In genomic region chr21:32410916-32411315, GRCh38 we compare ENCODE assay signal across 7 cellular contexts. TPM values are rescaled to one million over a fixed set of nuclear protein-coding genes. Genes with fewer than 3 reads are reported as not detected.
DNase-seq lines count a peak whose midpoint lies in the region; ATAC-seq and TF ChIP-seq lines count a peak whose summit lies in the region.

No MANE protein-coding gene starts in this region.

- no peaks in the 10 kb centered on the region for H3K79me1 ChIP-seq in IMR-90 (ENCODE audit: low read depth in 1 of 2, low read length in 2 of 2)

- no peak overlapping the region for H2BK120ac ChIP-seq in IMR-90 (ENCODE audit: low read depth, low read length)

- ATAC-seq in IMR-90 (ENCODE audit: low read depth) (no peak), HG03565 (IDR thresholded peaks at IDR 0.05; ENCODE audit: unreplicated experiment) (no peak)
- no peak for ATAC-seq in stimulated activated naive B cell treated with anti-CD40 and anti-IgM and Interleukin-4, amounts not matched to agents 10 μg/mL and 1 μg/mL and 100 μg/mL, for 72 hours (replicated peaks)
- ATAC-seq in activated CD4-positive, CD25-positive, alpha-beta regulatory T cell treated with anti-CD3 and anti-CD28 coated beads, Interleukin-2, amount 50 U/mL, for 24 hours, result no peak

- peaks cover 35% of the 10 kb centered on the region for H3K4me1 Mint-ChIP-seq in activated naive CD8-positive, alpha-beta T cell treated with anti-CD3 and anti-CD28 coated beads for 36 hours
- H3K4me1 Mint-ChIP-seq in immature natural killer cell, result peaks cover 68 to 89% of the 10 kb centered on the region in 2 donors
- H3K4me1 Mint-ChIP-seq in stimulated activated naive B cell treated with anti-CD40 and anti-IgM and Interleukin-4, amounts not matched to agents 10 μg/mL and 1 μg/mL and 100 μg/mL, for 72 hours, result peaks cover 9 to 15% of the 10 kb centered on the region in 2 donors

- H4K91ac ChIP-seq in IMR-90 (ENCODE audit: insufficient read depth, low read depth, low read length), result no peak overlapping the region

- H3K4me3 ChIP-seq in IMR-90 (ENCODE audit: insufficient read depth, low read depth, low read length), result no peak overlapping the region

- no peak overlapping the region for H3K23ac ChIP-seq in IMR-90 (ENCODE audit: low read depth, low read length)

- BruUV-seq in IMR-90 (replicated peaks; lab: Mats Ljungman, UMichigan), result no TSS peak

- no peaks in the 10 kb centered on the region for H3K9me3 ChIP-seq in IMR-90 (ENCODE audit: control insufficient read depth, insufficient read depth, low read length)

- 0 out of 2 replicates have a peak overlapping the region, but pooled peaks have one; percentile 9 for H3K4ac ChIP-seq in IMR-90 (ENCODE audit: low read depth, low read length)

- no peak overlapping the region for H2AFZ ChIP-seq in IMR-90 (replicated peaks; ENCODE audit: low read length, poor library complexity)

- no peak overlapping the region for H2BK15ac ChIP-seq in IMR-90 (ENCODE audit: low read depth, low read length)

- no peak overlapping the region for H3K4me2 ChIP-seq in IMR-90 (ENCODE audit: low read depth, low read length)

- H3K9me3 Mint-ChIP-seq in activated naive CD8-positive, alpha-beta T cell treated with anti-CD3 and anti-CD28 coated beads for 36 hours, result peaks cover 5% of the 10 kb centered on the region
- H3K9me3 Mint-ChIP-seq in immature natural killer cell, result no peaks in the 10 kb centered on the region
- H3K9me3 Mint-ChIP-seq in stimulated activated naive B cell treated with anti-CD40 and anti-IgM and Interleukin-4, amounts not matched to agents 10 μg/mL and 1 μg/mL and 100 μg/mL, for 72 hours, result no peaks in the 10 kb centered on the region

- H3K9ac ChIP-seq in IMR-90 (ENCODE audit: low read depth, low read length), result peak overlapping the region; percentile 67; the same call in 1 of the 2 replicates

- H3K14ac ChIP-seq in IMR-90 (replicated peaks; ENCODE audit: low read depth, low read length), result no peak overlapping the region

- H3K56ac ChIP-seq in IMR-90 (ENCODE audit: extremely low read depth, insufficient read depth, low read length), result no peak overlapping the region

- peak overlapping the region; percentile 3 for H2AK9ac ChIP-seq in IMR-90 (replicated peaks; ENCODE audit: low read depth, low read length, poor library complexity)

- no peaks in the 10 kb centered on the region for H3K27me3 Mint-ChIP-seq in activated naive CD8-positive, alpha-beta T cell treated with anti-CD3 and anti-CD28 coated beads for 36 hours
- peaks cover 3 to 20% (median 13%) of the 10 kb centered on the region in 3 donors for H3K27me3 Mint-ChIP-seq in immature natural killer cell (ENCODE audit: low read depth in 3 of 3)
- H3K27me3 Mint-ChIP-seq in stimulated activated naive B cell treated with anti-CD40 and anti-IgM and Interleukin-4, amounts not matched to agents 10 μg/mL and 1 μg/mL and 100 μg/mL, for 72 hours, result peaks cover 58 to 59% of the 10 kb centered on the region in 2 donors

- no peaks in the 10 kb centered on the region for H4K20me1 ChIP-seq in IMR-90 (ENCODE audit: insufficient read depth, low read length)

- H2BK5ac ChIP-seq in IMR-90 (ENCODE audit: low read depth, low read length, poor library complexity, severe bottlenecking), result no peak overlapping the region

- in situ Hi-C loops in IMR-90 (cut with MboI; ENCODE audit: low sequenced_read_pairs), result no loop called here

- H3K18ac ChIP-seq in IMR-90 (ENCODE audit: low read depth, low read length), result no peak overlapping the region

- peak overlapping the region; percentile 40 for H2AK5ac ChIP-seq in IMR-90 (ENCODE audit: low read depth, low read length)

- no peak for TF ChIP-seq CTCF in IMR-90 (conservative IDR thresholded peaks at IDR 0.05; ENCODE audit: low read depth, low read length)

- peaks cover 15% of the 10 kb centered on the region for H3K36me3 Mint-ChIP-seq in activated naive CD8-positive, alpha-beta T cell treated with anti-CD3 and anti-CD28 coated beads for 36 hours
- peaks cover 0 to 5% (median 0%) of the 10 kb centered on the region in 3 donors for H3K36me3 Mint-ChIP-seq in immature natural killer cell
- H3K36me3 Mint-ChIP-seq in stimulated activated naive B cell treated with anti-CD40 and anti-IgM and Interleukin-4, amounts not matched to agents 10 μg/mL and 1 μg/mL and 100 μg/mL, for 72 hours, result no peaks in the 10 kb centered on the region

- TF ChIP-seq RAD21 in IMR-90 (IDR thresholded peaks at IDR 0.05; ENCODE audit: low read length), result no peak

- no peak for DNase-seq in IMR-90
- no peak for DNase-seq in activated naive CD8-positive, alpha-beta T cell treated with anti-CD3 and anti-CD28 coated beads for 36 hours
- no peak for DNase-seq in immature natural killer cell
- no peak for DNase-seq in stimulated activated naive B cell treated with anti-CD40 and anti-IgM and Interleukin-4, amounts not matched to agents 10 μg/mL and 1 μg/mL and 100 μg/mL, for 72 hours
- no peak for DNase-seq in NCI-H345 treated with DMSO at 0.1 percent for 48 hours (lab: John Stamatoyannopoulos, UW; ENCODE audit: unreplicated experiment)

- intact Hi-C loops in IMR-90 (cut with micrococcal nuclease), result loop anchor here (5.0 to 10.0 kb wide), 2 partner anchors 84 to 111 kb away; no protein-coding TSS in a partner anchor

- peaks cover 6% of the 10 kb centered on the region; the same call in 1 of the 2 replicates for H3K27me3 ChIP-seq in IMR-90 (ENCODE audit: control insufficient read depth, insufficient read depth, low read length)

- WGBS in IMR-90 (ENCODE audit: extremely low coverage in 2 of 2, insufficient read length in 1 of 2), 2 experiments, result 100% methylated on average over 1 of the region's 5 CpGs; no CpG with 5 or more reads in 1 of the 2 experiments

- H3K36me3 ChIP-seq in IMR-90 (ENCODE audit: control insufficient read depth, insufficient read depth, low read length), result no peaks in the 10 kb centered on the region

- no peak overlapping the region for H3K27ac ChIP-seq in IMR-90 (ENCODE audit: insufficient read depth, low read length)

- POLR2A ChIA-PET in IMR-90 (lab: Charles Lee; ENCODE audit: unreplicated experiment), result interaction anchor here (0.5 kb wide), 1 partner anchor 191 kb away, joined by 3 read pairs; no protein-coding TSS in a partner anchor

- H3K27ac Mint-ChIP-seq in activated naive CD8-positive, alpha-beta T cell treated with anti-CD3 and anti-CD28 coated beads for 36 hours, result peak overlapping the region; percentile 97
- H3K27ac Mint-ChIP-seq in immature natural killer cell, result peak overlapping the region; percentile 91 to 98 (median 95)
- no peak overlapping the region for H3K27ac Mint-ChIP-seq in stimulated activated naive B cell treated with anti-CD40 and anti-IgM and Interleukin-4, amounts not matched to agents 10 μg/mL and 1 μg/mL and 100 μg/mL, for 72 hours

- no peaks in the 10 kb centered on the region; the same call in 1 of the 2 replicates for H3K9me1 ChIP-seq in IMR-90 (ENCODE audit: insufficient read depth, low read length)

- dilution Hi-C loops in IMR-90 (cut with HindIII; ENCODE audit: low sequenced_read_pairs, unreplicated experiment), result no loop called here

- H4K5ac ChIP-seq in IMR-90 (ENCODE audit: low read depth, low read length), result no peak overlapping the region

- H4K8ac ChIP-seq in IMR-90 (ENCODE audit: low read depth in 2 of 2, low read length in 2 of 2), result peak overlapping the region in 1 of 2 experiments; percentile 94; a peak in 1 of 4 replicates

- CTCF ChIA-PET in IMR-90 (lab: Yijun Ruan, JAX), result no interaction called here

- peaks cover 10% of the 10 kb centered on the region for H3K4me1 ChIP-seq in IMR-90 (ENCODE audit: control insufficient read depth, insufficient read depth, low read length)

- no peak overlapping the region for H2BK20ac ChIP-seq in IMR-90 (ENCODE audit: low read depth, low read length)

- TF ChIP-seq POLR2A in IMR-90 (IDR thresholded peaks at IDR 0.05; ENCODE audit: low read depth, low read length), result no peak

- H3K4me3 Mint-ChIP-seq in activated naive CD8-positive, alpha-beta T cell treated with anti-CD3 and anti-CD28 coated beads for 36 hours, result peak overlapping the region; percentile 94
- peak overlapping the region; percentile 93 to 97 (median 94) for H3K4me3 Mint-ChIP-seq in immature natural killer cell
- H3K4me3 Mint-ChIP-seq in stimulated activated naive B cell treated with anti-CD40 and anti-IgM and Interleukin-4, amounts not matched to agents 10 μg/mL and 1 μg/mL and 100 μg/mL, for 72 hours, result peak overlapping the region; percentile 1 to 88

TF ChIP-seq in IMR-90, 13 proteins besides CTCF, POLR2A, EP300 and RAD21 (continues in another document):
- no peak for TF ChIP-seq MAZ (IDR thresholded peaks at IDR 0.05; ENCODE audit: borderline replicate concordance, low read depth, low read length)
- no peak for TF ChIP-seq RCOR1 (IDR thresholded peaks at IDR 0.05; ENCODE audit: insufficient replicate concordance, low read length)
- TF ChIP-seq USF2 (IDR thresholded peaks at IDR 0.05; ENCODE audit: low read depth, low read length), result no peak
- no peak for TF ChIP-seq CEBPB (IDR thresholded peaks at IDR 0.05; ENCODE audit: low read depth, low read length)
- no peak for TF ChIP-seq CHD1 (IDR thresholded peaks at IDR 0.05; ENCODE audit: low read depth, low read length)
- TF ChIP-seq FOS (IDR thresholded peaks at IDR 0.05; ENCODE audit: low read depth, low read length), result no peak
- no peak for TF ChIP-seq BHLHE40 (IDR thresholded peaks at IDR 0.05; ENCODE audit: low read depth, low read length)

RNA-seq across cellular contexts. Expression of gene EVA1C, which starts 1.6 kb away (rescaled TPM):
- total RNA-seq in IMR-90 (2012; rRNA removed), result 0.72 and 0.83 TPM in 2 replicates
- polyA plus RNA-seq in IMR-90 (2012; rRNA removed) (1.1 and 1.3 TPM in 2 replicates), immature natural killer cell (10 to 100 TPM in 2 of 3 donors, 1 to 10 TPM in 1; 9.0 to 33.8 (median 20.0) TPM)
- 0.85 and 1.1 TPM in 2 replicates for polyA plus RNA-seq in IMR-90 (2012; cell fraction: cytosol; rRNA removed)
- polyA plus RNA-seq in IMR-90 (2012; cell fraction: nucleus; rRNA removed; ENCODE audit: low replicate concordance), result 1.2 and 1.5 TPM in 2 replicates
- 10 to 100 TPM; 10.9 to 12.5 TPM for total RNA-seq in activated naive CD8-positive, alpha-beta T cell treated with anti-CD3 and anti-CD28 coated beads for 36 hours

RNA-seq across cellular contexts. Expression of gene URB1, which starts 18.1 kb away (rescaled TPM):
- total RNA-seq in IMR-90 (2012; rRNA removed), result 12.7 and 14.2 TPM in 2 replicates
- 9.2 and 9.7 TPM in 2 replicates for polyA plus RNA-seq in IMR-90 (2012; rRNA removed)
- 3.4 and 4.1 TPM in 2 replicates for polyA plus RNA-seq in IMR-90 (2012; cell fraction: cytosol; rRNA removed)
- 12.4 and 16.0 TPM in 2 replicates for polyA plus RNA-seq in IMR-90 (2012; cell fraction: nucleus; rRNA removed; ENCODE audit: low replicate concordance)
- 10 to 100 TPM; 35.6 to 38.4 TPM for total RNA-seq in activated naive CD8-positive, alpha-beta T cell treated with anti-CD3 and anti-CD28 coated beads for 36 hours
- 1 to 10 TPM; 1.1 to 2.3 (median 1.3) TPM for polyA plus RNA-seq in immature natural killer cell
